In genomic region chr11:56396047-56396446, GRCh38 we compare ENCODE assay signal across 35 cellular contexts. TPM values are rescaled to one million over a fixed set of nuclear protein-coding genes. Genes with fewer than 3 reads are reported as not detected.
DNase-seq lines count a peak whose midpoint lies in the region; TF ChIP-seq lines count a peak whose summit lies in the region.
"Had no signal": no experiment of that assay in that cellular context is flagged by ENCODE, and none has a peak within 500 bp of the region (broad histone marks: within the 10 kb centered on the region; RNA-seq: fewer than 3 reads in every experiment).

No MANE protein-coding gene starts in this region.

- H3K27ac Mint-ChIP-seq in immature natural killer cell = no peak overlapping the region
- H3K27ac Mint-ChIP-seq: activated CD4-positive, alpha-beta T cell treated with anti-CD3 and anti-CD28 coated beads for 36 hours; activated naive CD8-positive, alpha-beta T cell treated with anti-CD3 and anti-CD28 coated beads for 36 hours; CD14-positive monocyte; stimulated activated naive B cell treated with anti-CD40 and anti-IgM and Interleukin-4, amounts not matched to agents 10 μg/mL and 1 μg/mL and 100 μg/mL, for 72 hours; T-helper 17 cell had no signal

- H3K4me2 ChIP-seq in osteoblast (ENCODE audit: insufficient read depth, low read length) = no peak overlapping the region

- H3K36me3 Mint-ChIP-seq in immature natural killer cell = no peaks in the 10 kb centered on the region
- H3K36me3 Mint-ChIP-seq: activated naive CD8-positive, alpha-beta T cell treated with anti-CD3 and anti-CD28 coated beads for 36 hours; CD14-positive monocyte; stimulated activated naive B cell treated with anti-CD40 and anti-IgM and Interleukin-4, amounts not matched to agents 10 μg/mL and 1 μg/mL and 100 μg/mL, for 72 hours had no signal

- peaks cover 10 to 56% (median 27%) of the 10 kb centered on the region in 6 donors for H3K9me3 Mint-ChIP-seq in immature natural killer cell

- H3K4me1 ChIP-seq in effector memory CD4-positive, alpha-beta T cell (ENCODE audit: control insufficient read depth, insufficient read depth, low read length, poor library complexity, severe bottlenecking) = no peaks in the 10 kb centered on the region
- H3K4me1 ChIP-seq in osteoblast (ENCODE audit: insufficient read depth, low read length) = no peaks in the 10 kb centered on the region
- H3K4me1 ChIP-seq: esophagus squamous epithelium, heart right ventricle, left ventricle myocardium inferior, prostate gland, SJSA1, suprapubic skin had no signal

- H3K27ac ChIP-seq in VCaP = no peak overlapping the region
- no peak overlapping the region for H3K27ac ChIP-seq in effector memory CD4-positive, alpha-beta T cell (ENCODE audit: insufficient read depth, low read length, poor library complexity, severe bottlenecking)
- no peak overlapping the region for H3K27ac ChIP-seq in osteoblast (ENCODE audit: low read depth, low read length)
- H3K27ac ChIP-seq: esophagus squamous epithelium, heart right ventricle, left ventricle myocardium inferior, neutrophil, prostate gland, SJSA1, suprapubic skin had no signal

- H3K4me3 Mint-ChIP-seq in immature natural killer cell = no peak overlapping the region
- H3K4me3 Mint-ChIP-seq: activated CD4-positive, alpha-beta T cell treated with anti-CD3 and anti-CD28 coated beads for 36 hours; activated naive CD8-positive, alpha-beta T cell treated with anti-CD3 and anti-CD28 coated beads for 36 hours; CD14-positive monocyte; stimulated activated naive B cell treated with anti-CD40 and anti-IgM and Interleukin-4, amounts not matched to agents 10 μg/mL and 1 μg/mL and 100 μg/mL, for 72 hours; T-helper 17 cell had no signal

- no peak for DNase-seq in GM06990 (ENCODE audit: extremely low read depth, insufficient read length)
- peak; percentile 5 for DNase-seq in NAMALWA (ENCODE audit: low spot score)
- peak; percentile 11 for DNase-seq in iPS-NIHi7 (ENCODE audit: extremely low spot score)
- DNase-seq in immature natural killer cell = no peak
- DNase-seq in effector memory CD4-positive, alpha-beta T cell = no peak
- no peak for DNase-seq in osteoblast (ENCODE audit: insufficient read length, low spot score, missing footprints)
- DNase-seq in GM13977 (ENCODE audit: low spot score) = no peak
- DNase-seq: activated CD4-positive, alpha-beta T cell treated with anti-CD3 and anti-CD28 coated beads for 36 hours; activated effector memory CD4-positive, alpha-beta T cell treated with Interleukin-2 at 50 U/mL for 16 hours; activated naive CD8-positive, alpha-beta T cell treated with anti-CD3 and anti-CD28 coated beads for 36 hours; activated T-cell treated with anti-CD3 and anti-CD28 coated beads for 4 hours; central memory CD4-positive, alpha-beta T cell; esophagus squamous epithelium; foreskin melanocyte; heart right ventricle; islet precursor cell; left ventricle myocardium inferior; NCI-H1436 treated with DMSO at 0.1 percent for 48 hours; NCI-H446 treated with DMSO at 0.1 percent for 48 hours; stimulated activated CD4-positive, alpha-beta T cell treated with anti-CD3 and anti-CD28 coated beads, Interleukin-12 subunit alpha, Interleukin-12 subunit beta, amount 100 ng/mL, for 4 hours; stimulated activated CD4-positive, alpha-beta T cell treated with anti-CD3 and anti-CD28 coated beads, Interleukin-4, amount 100 ng/mL, for 24 hours; stimulated activated naive B cell treated with anti-CD40 and anti-IgM and Interleukin-4, amounts not matched to agents 10 μg/mL and 1 μg/mL and 100 μg/mL, for 72 hours; T-helper 17 cell had no signal

- peaks cover 0 to 2% (median 0%) of the 10 kb centered on the region in 3 donors for H3K27me3 Mint-ChIP-seq in immature natural killer cell (ENCODE audit: low read depth in 3 of 3)
- H3K27me3 Mint-ChIP-seq: activated CD4-positive, alpha-beta T cell treated with anti-CD3 and anti-CD28 coated beads for 36 hours; activated naive CD8-positive, alpha-beta T cell treated with anti-CD3 and anti-CD28 coated beads for 36 hours; stimulated activated naive B cell treated with anti-CD40 and anti-IgM and Interleukin-4, amounts not matched to agents 10 μg/mL and 1 μg/mL and 100 μg/mL, for 72 hours; T-helper 17 cell had no signal

- H3K4me3 ChIP-seq in GM06990 (replicated peaks; ENCODE audit: low read depth, low read length) = no peak overlapping the region
- no peak overlapping the region for H3K4me3 ChIP-seq in effector memory CD4-positive, alpha-beta T cell (ENCODE audit: insufficient read depth, low read depth, low read length, poor library complexity, severe bottlenecking)
- no peak overlapping the region for H3K4me3 ChIP-seq in osteoblast (ENCODE audit: insufficient read depth, low read length)
- H3K4me3 ChIP-seq: esophagus squamous epithelium, heart right ventricle, left ventricle myocardium inferior, prostate gland, SJSA1, suprapubic skin had no signal

- H2AFZ ChIP-seq in osteoblast (ENCODE audit: low read length) = no peak overlapping the region

- H3K36me3 ChIP-seq in GM06990 (ENCODE audit: control insufficient read depth, insufficient read depth, low read length) = no peaks in the 10 kb centered on the region
- H3K36me3 ChIP-seq in effector memory CD4-positive, alpha-beta T cell (ENCODE audit: control insufficient read depth, insufficient read depth, low read length) = no peaks in the 10 kb centered on the region
- no peaks in the 10 kb centered on the region for H3K36me3 ChIP-seq in osteoblast (ENCODE audit: insufficient read depth, low read length)
- H3K36me3 ChIP-seq: esophagus squamous epithelium, heart right ventricle, left ventricle myocardium inferior, neutrophil, prostate gland, SJSA1, suprapubic skin had no signal

- H3K79me2 ChIP-seq in osteoblast (ENCODE audit: insufficient read depth, low read length) = no peaks in the 10 kb centered on the region

- H3K27me3 ChIP-seq in GM06990 (replicated peaks; ENCODE audit: control insufficient read depth, insufficient read depth, low read length) (no peaks in the 10 kb centered on the region), osteoblast (ENCODE audit: insufficient read depth, low read length) (no peaks in the 10 kb centered on the region)
- H3K27me3 ChIP-seq in effector memory CD4-positive, alpha-beta T cell (replicated peaks; ENCODE audit: control insufficient read depth, insufficient read depth, low read length, poor library complexity, severe bottlenecking) = no peaks in the 10 kb centered on the region
- H3K27me3 ChIP-seq: esophagus squamous epithelium, heart right ventricle, neutrophil, SJSA1, suprapubic skin had no signal

- in situ Hi-C loops in GM13977 (cut with MboI; ENCODE audit: low pct_unique_long_range_greater_than_20kb, low sequenced_read_pairs, unreplicated experiment) = no loop called here

- no peaks in the 10 kb centered on the region for H3K4me1 Mint-ChIP-seq in immature natural killer cell
- H3K4me1 Mint-ChIP-seq: activated CD4-positive, alpha-beta T cell treated with anti-CD3 and anti-CD28 coated beads for 36 hours; activated naive CD8-positive, alpha-beta T cell treated with anti-CD3 and anti-CD28 coated beads for 36 hours; CD14-positive monocyte; stimulated activated naive B cell treated with anti-CD40 and anti-IgM and Interleukin-4, amounts not matched to agents 10 μg/mL and 1 μg/mL and 100 μg/mL, for 72 hours; T-helper 17 cell had no signal

- TF ChIP-seq CTCF in GM06990 (IDR thresholded peaks at IDR 0.05; ENCODE audit: insufficient read depth, low read length, poor library complexity, severe bottlenecking) (peak; percentile 11), VCaP (conservative IDR thresholded peaks at IDR 0.05) (peak; percentile 31; the same call in 1 of the 2 replicates), osteoblast (IDR thresholded peaks at IDR 0.05; ENCODE audit: extremely low read depth, low read depth, low read length) (no peak), GM13977 (IDR thresholded peaks at IDR 0.05; ENCODE audit: extremely low read depth, insufficient read depth, missing control alignments) (no peak)

- H3K9me3 ChIP-seq in effector memory CD4-positive, alpha-beta T cell (ENCODE audit: control insufficient read depth, low read length) = no peaks in the 10 kb centered on the region
- H3K9me3 ChIP-seq in osteoblast (ENCODE audit: low read depth, low read length) = peaks cover 3% of the 10 kb centered on the region
- H3K9me3 ChIP-seq: esophagus squamous epithelium, left ventricle myocardium inferior, neutrophil, prostate gland, SJSA1, suprapubic skin had no signal

- no peaks in the 10 kb centered on the region for H4K20me1 ChIP-seq in osteoblast (ENCODE audit: insufficient read depth, low read length)

RNA-seq across cellular contexts. Expression of gene OR5AL1, which starts 16.4 kb away (rescaled TPM):
- not detected for polyA plus RNA-seq in immature natural killer cell
- not detected in 2 replicates for total RNA-seq in osteoblast
- total RNA-seq: activated CD4-positive, alpha-beta T cell treated with anti-CD3 and anti-CD28 coated beads for 36 hours; activated naive CD8-positive, alpha-beta T cell treated with anti-CD3 and anti-CD28 coated beads for 36 hours; astrocyte; esophagus squamous epithelium; heart right ventricle; left ventricle myocardium inferior; MCF 10A; mesenteric fat pad; myocyte; prostate gland; sciatic nerve; SJSA1; suprapubic skin; T-helper 17 cell; urinary bladder had no signal
- polyA plus RNA-seq: CD14-positive monocyte, heart right ventricle, urinary bladder had no signal

RNA-seq across cellular contexts. Expression of gene OR8U1, which starts 20.6 kb away (rescaled TPM):
- not detected for polyA plus RNA-seq in immature natural killer cell
- not detected in 2 replicates for total RNA-seq in osteoblast
- total RNA-seq: activated CD4-positive, alpha-beta T cell treated with anti-CD3 and anti-CD28 coated beads for 36 hours; activated naive CD8-positive, alpha-beta T cell treated with anti-CD3 and anti-CD28 coated beads for 36 hours; astrocyte; esophagus squamous epithelium; heart right ventricle; left ventricle myocardium inferior; MCF 10A; mesenteric fat pad; myocyte; prostate gland; sciatic nerve; SJSA1; suprapubic skin; T-helper 17 cell; urinary bladder had no signal
- polyA plus RNA-seq: CD14-positive monocyte, heart right ventricle, urinary bladder had no signal

RNA-seq across cellular contexts. Expression of gene OR8J1, which starts 42.0 kb away (rescaled TPM):
- polyA plus RNA-seq in immature natural killer cell = not detected
- not detected in 2 replicates for total RNA-seq in osteoblast
- total RNA-seq: activated CD4-positive, alpha-beta T cell treated with anti-CD3 and anti-CD28 coated beads for 36 hours; activated naive CD8-positive, alpha-beta T cell treated with anti-CD3 and anti-CD28 coated beads for 36 hours; astrocyte; esophagus squamous epithelium; heart right ventricle; left ventricle myocardium inferior; MCF 10A; mesenteric fat pad; myocyte; prostate gland; sciatic nerve; SJSA1; suprapubic skin; T-helper 17 cell; urinary bladder had no signal
- polyA plus RNA-seq: CD14-positive monocyte, heart right ventricle, urinary bladder had no signal

RNA-seq across cellular contexts. Expression of gene OR8K1, which starts 50.2 kb away (rescaled TPM):
- polyA plus RNA-seq in immature natural killer cell = not detected
- total RNA-seq in osteoblast = not detected in 2 replicates
- total RNA-seq: activated CD4-positive, alpha-beta T cell treated with anti-CD3 and anti-CD28 coated beads for 36 hours; activated naive CD8-positive, alpha-beta T cell treated with anti-CD3 and anti-CD28 coated beads for 36 hours; astrocyte; esophagus squamous epithelium; heart right ventricle; left ventricle myocardium inferior; MCF 10A; mesenteric fat pad; myocyte; sciatic nerve; SJSA1; suprapubic skin; T-helper 17 cell; urinary bladder had no signal
- polyA plus RNA-seq: CD14-positive monocyte, heart right ventricle, urinary bladder had no signal

Comparison
In these comparisons a context has a peak if more than half of its experiments do, and no peak if none do; other contexts are left out.
1. DNase-seq: peak in NAMALWA (single experiment) and iPS-NIHi7 (single experiment); none in GM06990 (single experiment), immature natural killer cell (0 of 3), effector memory CD4-positive, alpha-beta T cell (0 of 3), osteoblast (single experiment) and GM13977 (single experiment).
2. CTCF ChIP-seq: peak in GM06990 (single experiment) and VCaP (single experiment); none in osteoblast (single experiment) and GM13977 (single experiment).